Comparison of ENCODE assay signal across 9 cellular contexts in the genomic region with DNA sequence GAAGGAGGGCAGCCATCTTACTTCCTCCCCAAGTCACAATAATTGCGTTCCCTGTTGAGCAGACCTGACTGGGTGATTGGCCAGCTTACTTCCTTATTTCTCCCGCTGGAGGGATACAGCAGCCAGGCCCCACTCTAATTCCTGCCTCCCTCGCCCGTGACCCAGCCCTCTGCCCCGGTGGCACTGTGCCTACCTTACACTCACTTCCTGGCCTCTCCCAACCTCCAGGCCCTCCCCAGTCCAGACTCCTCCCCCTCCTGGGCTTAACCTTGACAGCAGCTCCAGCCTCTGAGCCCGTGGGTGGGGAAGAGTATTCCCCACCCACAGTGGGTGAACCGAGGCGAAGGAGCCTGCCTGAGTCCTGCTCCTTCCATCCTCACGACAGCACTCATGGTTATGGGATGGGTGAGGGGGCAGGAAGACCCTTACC. TPM values are rescaled to one million over a fixed set of nuclear protein-coding genes. Genes with fewer than 3 reads are reported as not detected.
DNase-seq lines count a peak whose midpoint lies in the region; ATAC-seq, FAIRE-seq and TF ChIP-seq lines count a peak whose summit lies in the region.
"Had no signal": no experiment of that assay in that cellular context is flagged by ENCODE, and none has a peak within 500 bp of the region (broad histone marks: within the 10 kb centered on the region; RNA-seq: fewer than 3 reads in every experiment).

No MANE protein-coding gene starts in this region.

- TF ChIP-seq CTCF in right lobe of liver (IDR thresholded peaks at IDR 0.05) = no peak
- no peak for TF ChIP-seq CTCF in BE2C (IDR thresholded peaks at IDR 0.05; ENCODE audit: low read depth, low read length)
- TF ChIP-seq CTCF in D721Med (IDR thresholded peaks at IDR 0.05; ENCODE audit: insufficient read depth, missing control alignments) = no peak

- H3K36me3 ChIP-seq in right lobe of liver = peaks cover 0 to 18% (median 7%) of the 10 kb centered on the region in 4 donors
- peaks cover 30% of the 10 kb centered on the region for H3K36me3 ChIP-seq in BE2C

- no peak for FAIRE-seq in D721Med (lab: Jason Lieb, UNC)

- H3K4me3 ChIP-seq in right lobe of liver (no peak overlapping the region), BE2C (ENCODE audit: low read depth, low read length) (no peak overlapping the region)

- peak overlapping the region; percentile 91 for H3K27ac Mint-ChIP-seq in stimulated activated naive CD8-positive, alpha-beta T cell treated with anti-CD3 and anti-CD28 coated beads, Interleukin-15, Interleukin-2, amounts not matched to agents 100 ng/mL and 50 ng/mL, for 24 hours
- peak overlapping the region; percentile 96 for H3K27ac Mint-ChIP-seq in activated naive CD4-positive, alpha-beta T cell treated with anti-CD3 and anti-CD28 coated beads for 36 hours
- H3K27ac Mint-ChIP-seq: WTC11 had no signal

- H3K9me3 ChIP-seq in right lobe of liver (no peaks in the 10 kb centered on the region), BE2C (no peaks in the 10 kb centered on the region)

- TF ChIP-seq POLR2A in right lobe of liver (IDR thresholded peaks at IDR 0.05) = no peak

- no peaks in the 10 kb centered on the region for H3K9me3 Mint-ChIP-seq in stimulated activated naive CD8-positive, alpha-beta T cell treated with anti-CD3 and anti-CD28 coated beads, Interleukin-15, Interleukin-2, amounts not matched to agents 100 ng/mL and 50 ng/mL, for 24 hours
- no peaks in the 10 kb centered on the region for H3K9me3 Mint-ChIP-seq in activated naive CD4-positive, alpha-beta T cell treated with anti-CD3 and anti-CD28 coated beads for 36 hours
- H3K9me3 Mint-ChIP-seq: WTC11 had no signal

- intact Hi-C loops in activated naive CD4-positive, alpha-beta T cell treated with anti-CD3 and anti-CD28 coated beads for 36 hours (cut with micrococcal nuclease) = loop anchor here (10.0 kb wide), 3 partner anchors 302 to 602 kb away; a partner anchor contains a TSS
- intact Hi-C loops in right lobe of liver (cut with DNase I) = no loop called here

- H3K27me3 ChIP-seq in right lobe of liver (no peaks in the 10 kb centered on the region), BE2C (no peaks in the 10 kb centered on the region)

- no peak for ATAC-seq in stimulated activated naive CD8-positive, alpha-beta T cell treated with anti-CD3 and anti-CD28 coated beads, Interleukin-15, Interleukin-2, amounts not matched to agents 100 U/mL and 50 U/mL, for 24 hours
- ATAC-seq in right lobe of liver (peak; percentile 34 to 51 (median 44)), GM19452 (IDR thresholded peaks at IDR 0.05; ENCODE audit: unreplicated experiment) (no peak)
- ATAC-seq: WTC11 had no signal

- peaks cover 26% of the 10 kb centered on the region for H3K4me1 Mint-ChIP-seq in stimulated activated naive CD8-positive, alpha-beta T cell treated with anti-CD3 and anti-CD28 coated beads, Interleukin-15, Interleukin-2, amounts not matched to agents 100 ng/mL and 50 ng/mL, for 24 hours (ENCODE audit: low read depth)
- H3K4me1 Mint-ChIP-seq in activated naive CD4-positive, alpha-beta T cell treated with anti-CD3 and anti-CD28 coated beads for 36 hours (ENCODE audit: low read depth) = peaks cover 39% of the 10 kb centered on the region

- no peaks in the 10 kb centered on the region for H3K27me3 Mint-ChIP-seq in stimulated activated naive CD8-positive, alpha-beta T cell treated with anti-CD3 and anti-CD28 coated beads, Interleukin-15, Interleukin-2, amounts not matched to agents 100 ng/mL and 50 ng/mL, for 24 hours
- no peaks in the 10 kb centered on the region for H3K27me3 Mint-ChIP-seq in activated naive CD4-positive, alpha-beta T cell treated with anti-CD3 and anti-CD28 coated beads for 36 hours (ENCODE audit: low read depth)

- H3K4me1 ChIP-seq in right lobe of liver = peaks cover 0 to 9% (median 0%) of the 10 kb centered on the region in 4 donors
- peaks cover 4% of the 10 kb centered on the region for H3K4me1 ChIP-seq in BE2C

- DNase-seq in stimulated activated naive CD8-positive, alpha-beta T cell treated with anti-CD3 and anti-CD28 coated beads, Interleukin-15, Interleukin-2, amounts not matched to agents 100 U/mL and 50 U/mL, for 24 hours = no peak
- DNase-seq in activated naive CD4-positive, alpha-beta T cell treated with anti-CD3 and anti-CD28 coated beads for 36 hours = peak; percentile 57
- DNase-seq in right lobe of liver (peak; percentile 66 to 70 (median 68)), T-helper 9 cell (no peak), BE2C (no peak), D721Med (ENCODE audit: insufficient read length, low spot score) (no peak)

- peak overlapping the region; percentile 55 for H3K4me3 Mint-ChIP-seq in stimulated activated naive CD8-positive, alpha-beta T cell treated with anti-CD3 and anti-CD28 coated beads, Interleukin-15, Interleukin-2, amounts not matched to agents 100 ng/mL and 50 ng/mL, for 24 hours
- peak overlapping the region; percentile 86 for H3K4me3 Mint-ChIP-seq in activated naive CD4-positive, alpha-beta T cell treated with anti-CD3 and anti-CD28 coated beads for 36 hours
- H3K4me3 Mint-ChIP-seq: WTC11 had no signal

- CTCF ChIA-PET in activated naive CD4-positive, alpha-beta T cell treated with anti-CD3 and anti-CD28 coated beads for 36 hours (lab: Charles Lee) = interaction anchor here (1.5 kb wide), 1 partner anchor 8 kb away, joined by 4 read pairs; no protein-coding TSS in a partner anchor

- H3K27ac ChIP-seq in right lobe of liver = peak overlapping the region in 1 of 3 donors; percentile 51

- H3K36me3 Mint-ChIP-seq in stimulated activated naive CD8-positive, alpha-beta T cell treated with anti-CD3 and anti-CD28 coated beads, Interleukin-15, Interleukin-2, amounts not matched to agents 100 ng/mL and 50 ng/mL, for 24 hours (ENCODE audit: low read depth) = peaks cover 43% of the 10 kb centered on the region
- peaks cover 38% of the 10 kb centered on the region for H3K36me3 Mint-ChIP-seq in activated naive CD4-positive, alpha-beta T cell treated with anti-CD3 and anti-CD28 coated beads for 36 hours (ENCODE audit: low read depth)

- WGBS in right lobe of liver (ENCODE audit: insufficient coverage, low coverage, low lambda C conversion rate, missing lambda C conversion rate) = 47% methylated on average over 8 of the region's 9 CpGs

RNA-seq across cellular contexts. Expression of a gene that starts 3.0 kb away (rescaled TPM):
- 10 to 100 TPM; 38.3 to 41.1 TPM for total RNA-seq in activated naive CD4-positive, alpha-beta T cell treated with anti-CD3 and anti-CD28 coated beads for 36 hours
- 10 to 100 TPM in 2 of 6 experiments, 1 to 10 TPM in 4; 4.4 to 11.4 (median 6.5) TPM for total RNA-seq in right lobe of liver
- 47.1 TPM for polyA plus RNA-seq in BE2C (2012; ENCODE audit: insufficient read depth, insufficient read length, low read depth)

RNA-seq across cellular contexts. Expression of a gene that starts 44.0 kb away (rescaled TPM):
- 10 to 100 TPM; 34.8 to 35.1 TPM for total RNA-seq in activated naive CD4-positive, alpha-beta T cell treated with anti-CD3 and anti-CD28 coated beads for 36 hours
- total RNA-seq in right lobe of liver = 1 to 10 TPM in 4 of 6 experiments, under 1 TPM in 2; 0.79 to 3.5 (median 1.6) TPM
- 0.09 TPM for polyA plus RNA-seq in BE2C (2012; ENCODE audit: insufficient read depth, insufficient read length, low read depth)

Comparison
In these comparisons a context has a peak if more than half of its experiments do, and no peak if none do; other contexts are left out.
1. ATAC-seq: peak in right lobe of liver (4 of 4); none in stimulated activated naive CD8-positive, alpha-beta T cell treated with anti-CD3 and anti-CD28 coated beads, Interleukin-15, Interleukin-2, amounts not matched to agents 100 U/mL and 50 U/mL, for 24 hours (single experiment) and GM19452 (single experiment).
2. DNase-seq: peak in activated naive CD4-positive, alpha-beta T cell treated with anti-CD3 and anti-CD28 coated beads for 36 hours (single experiment) and right lobe of liver (3 of 3); none in stimulated activated naive CD8-positive, alpha-beta T cell treated with anti-CD3 and anti-CD28 coated beads, Interleukin-15, Interleukin-2, amounts not matched to agents 100 U/mL and 50 U/mL, for 24 hours (single experiment), T-helper 9 cell (single experiment), BE2C (single experiment) and D721Med (single experiment).
3. RNA of a gene that starts 44.0 kb away (total RNA-seq): 34.8 to 35.1 TPM in activated naive CD4-positive, alpha-beta T cell treated with anti-CD3 and anti-CD28 coated beads for 36 hours; 0.79 to 3.5 TPM in right lobe of liver; every median in the first group is over 4 times any median in the second.